9 cellular contexts compared by ENCODE assay signal in the genomic region with DNA sequence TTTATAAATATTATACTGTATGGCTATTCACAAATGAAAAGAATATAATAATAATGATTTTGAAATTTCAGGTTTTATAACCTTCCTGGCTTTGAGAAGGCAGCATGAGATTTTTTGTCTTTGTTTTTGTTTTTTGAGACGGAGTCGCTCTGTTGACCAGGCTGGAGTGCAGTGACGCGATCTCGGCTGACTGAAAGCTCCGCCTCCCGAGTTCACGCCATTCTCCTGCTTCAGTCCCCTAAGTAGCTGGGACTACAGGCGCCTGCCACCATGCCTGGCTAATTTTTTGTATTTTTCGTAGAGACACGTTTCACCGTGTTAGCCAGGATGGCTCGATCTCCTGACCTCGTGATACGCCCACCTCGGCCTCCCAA.
DNase-seq lines count a peak whose midpoint lies in the region; ATAC-seq and TF ChIP-seq lines count a peak whose summit lies in the region.
"Had no signal": no experiment of that assay in that cellular context is flagged by ENCODE, and none has a peak within 500 bp of the region (broad histone marks: within the 10 kb centered on the region; RNA-seq: fewer than 3 reads in every experiment).

No MANE protein-coding gene starts in this region.

- no peaks in the 10 kb centered on the region for H3K4me1 ChIP-seq in breast epithelium
- no peaks in the 10 kb centered on the region for H3K4me1 ChIP-seq in mammary epithelial cell (ENCODE audit: insufficient read depth, low read length)
- no peaks in the 10 kb centered on the region for H3K4me1 ChIP-seq in muscle layer of duodenum (ENCODE audit: control insufficient read depth in 1 of 2, insufficient read depth in 2 of 2, low read length in 2 of 2)
- no peaks in the 10 kb centered on the region for H3K4me1 ChIP-seq in uterus

- in situ Hi-C loops in mammary epithelial cell (cut with MboI; ENCODE audit: low sequenced_read_pairs in 2 of 2): no loop called here

- H3K36me3 ChIP-seq in breast epithelium (no peaks in the 10 kb centered on the region), mammary epithelial cell (ENCODE audit: insufficient read depth, low read length) (no peaks in the 10 kb centered on the region), muscle layer of duodenum (ENCODE audit: control insufficient read depth in 1 of 2, insufficient read depth in 2 of 2, low read length in 2 of 2) (no peaks in the 10 kb centered on the region), uterus (no peaks in the 10 kb centered on the region)

- H3K79me2 ChIP-seq in mammary epithelial cell (ENCODE audit: insufficient read depth, low read length): no peaks in the 10 kb centered on the region

- intact Hi-C loops in breast epithelium (cut with DNase I; ENCODE audit: low total_unique reads) (no loop called here), mammary epithelial cell (cut with micrococcal nuclease) (no loop called here), uterus (cut with DNase I; ENCODE audit: low total_unique reads) (no loop called here)

- no peak overlapping the region for H3K4me2 ChIP-seq in mammary epithelial cell (ENCODE audit: insufficient read depth, low read depth, low read length)

- CTCF ChIA-PET in mammary epithelial cell (lab: Charles Lee; ENCODE audit: low non-redundant PET): no interaction called here

- no peak overlapping the region for H2AFZ ChIP-seq in mammary epithelial cell (ENCODE audit: low read depth, low read length)

- no peaks in the 10 kb centered on the region for H3K9me3 Mint-ChIP-seq in activated naive CD8-positive, alpha-beta T cell (ENCODE audit: low read depth)

- BruUV-seq in mammary epithelial cell (replicated peaks; lab: Mats Ljungman, UMichigan): no TSS peak

- H3K4me3 Mint-ChIP-seq in activated naive CD8-positive, alpha-beta T cell: peak overlapping the region; percentile 98

- peak overlapping the region in 2 of 3 donors; percentile 61 to 62 for H3K4me3 ChIP-seq in breast epithelium
- no peak overlapping the region for H3K4me3 ChIP-seq in mammary epithelial cell (replicated peaks in 1 of 3; ENCODE audit: insufficient read depth in 1 of 3, low read depth in 2 of 3, low read length in 3 of 3)
- H3K4me3 ChIP-seq in muscle layer of duodenum (ENCODE audit: low read depth in 1 of 2, low read length in 2 of 2): peak overlapping the region; percentile 26 to 66
- H3K4me3 ChIP-seq in uterus: peak overlapping the region in 1 of 2 donors; percentile 40

- H3K27ac ChIP-seq in breast epithelium: peak overlapping the region in 1 of 2 donors; percentile 84
- H3K27ac ChIP-seq in mammary epithelial cell (ENCODE audit: insufficient read depth, low read depth, low read length): no peak overlapping the region
- H3K27ac ChIP-seq in muscle layer of duodenum (ENCODE audit: low read length): peak overlapping the region; percentile 72
- H3K27ac ChIP-seq in uterus: peak overlapping the region; percentile 45 to 91

- TF ChIP-seq POLR2A in breast epithelium (IDR thresholded peaks at IDR 0.05) (no peak), uterus (IDR thresholded peaks at IDR 0.05) (no peak)

- ATAC-seq in HG03280 (IDR thresholded peaks at IDR 0.05; ENCODE audit: unreplicated experiment) (no peak), GM21390 (IDR thresholded peaks at IDR 0.05; ENCODE audit: unreplicated experiment) (no peak)
- ATAC-seq: Panc1 had no signal

- H3K9ac ChIP-seq in mammary epithelial cell (ENCODE audit: insufficient read depth, low read length): no peak overlapping the region

- dilution Hi-C loops in mammary epithelial cell (cut with HindIII; ENCODE audit: low sequenced_read_pairs): no loop called here

- H4K20me1 ChIP-seq in mammary epithelial cell (ENCODE audit: insufficient read depth, low read length): no peaks in the 10 kb centered on the region

- no peaks in the 10 kb centered on the region for H3K27me3 Mint-ChIP-seq in activated naive CD8-positive, alpha-beta T cell

- 38% methylated on average over 16 of the region's 16 CpGs for WGBS in mammary epithelial cell (ENCODE audit: low coverage, missing lambda C conversion rate)

- peaks cover 6% of the 10 kb centered on the region for H3K36me3 Mint-ChIP-seq in activated naive CD8-positive, alpha-beta T cell

- DNase-seq in breast epithelium (ENCODE audit: low spot score in 2 of 2): peak in 1 of 2 donors; percentile 63
- no peak for DNase-seq in mammary epithelial cell
- DNase-seq in uterus: no peak
- no peak for DNase-seq in NCI-H1694 treated with DMSO at 0.1 percent for 48 hours (lab: John Stamatoyannopoulos, UW)

- H3K4me1 Mint-ChIP-seq in activated naive CD8-positive, alpha-beta T cell (ENCODE audit: low read depth): peaks cover 45% of the 10 kb centered on the region

- H3K9me3 ChIP-seq in breast epithelium (peaks cover 0 to 12% of the 10 kb centered on the region in 2 donors), mammary epithelial cell (replicated peaks; ENCODE audit: insufficient read depth, low read length) (peaks cover 22% of the 10 kb centered on the region), muscle layer of duodenum (ENCODE audit: control insufficient read depth in 1 of 2, low read length in 2 of 2) (peaks cover 0 to 9% of the 10 kb centered on the region in 2 donors), uterus (no peaks in the 10 kb centered on the region)

- TF ChIP-seq CTCF in breast epithelium (IDR thresholded peaks at IDR 0.05): no peak
- TF ChIP-seq CTCF in mammary epithelial cell (conservative IDR thresholded peaks at IDR 0.05 in 1 of 2, IDR thresholded peaks at IDR 0.05 in 1 of 2; ENCODE audit: extremely low read depth in 1 of 2, insufficient read depth in 1 of 2, low read depth in 1 of 2, low read length in 2 of 2): no peak
- no peak for TF ChIP-seq CTCF in uterus (IDR thresholded peaks at IDR 0.05)

- H3K27ac Mint-ChIP-seq in activated naive CD8-positive, alpha-beta T cell: peak overlapping the region; percentile 98

- H3K27me3 ChIP-seq in breast epithelium: no peaks in the 10 kb centered on the region
- no peaks in the 10 kb centered on the region for H3K27me3 ChIP-seq in mammary epithelial cell (ENCODE audit: insufficient read depth, low read length)
- no peaks in the 10 kb centered on the region for H3K27me3 ChIP-seq in muscle layer of duodenum (ENCODE audit: low read depth, low read length)
- H3K27me3 ChIP-seq in uterus: no peaks in the 10 kb centered on the region

Comparison
In these comparisons a context has a peak if more than half of its experiments do, and no peak if none do; other contexts are left out.
1. H3K4me3 ChIP-seq: peak in breast epithelium (2 of 3) and muscle layer of duodenum (2 of 2); none in mammary epithelial cell (0 of 3).